In the genomic region with DNA sequence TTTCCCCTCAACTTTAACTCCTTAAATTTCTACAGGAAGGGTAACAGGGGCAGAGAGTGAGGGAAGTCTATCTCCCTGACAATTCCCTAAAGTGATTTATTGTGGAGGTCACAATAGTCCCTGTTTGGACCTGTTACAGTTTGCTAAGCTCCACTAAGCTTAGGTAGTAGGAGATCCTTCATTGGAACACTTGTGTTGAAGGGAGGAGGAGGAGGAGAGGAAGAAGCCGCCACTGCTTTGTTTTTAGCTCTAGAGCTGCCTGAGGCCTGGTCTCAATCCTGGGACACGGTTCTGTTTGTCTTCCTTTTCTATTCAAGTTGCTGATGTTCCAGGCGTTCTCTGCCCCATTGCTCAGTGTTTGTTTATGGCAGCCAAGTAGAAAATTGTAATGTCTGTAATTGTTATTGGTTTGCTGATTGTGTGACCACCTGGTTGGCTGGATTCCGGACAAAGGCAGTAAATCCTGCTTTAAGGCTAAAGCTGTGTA, we compare ENCODE assay signal across 15 cellular contexts. TPM values are rescaled to one million over a fixed set of nuclear protein-coding genes. Genes with fewer than 3 reads are reported as not detected.
DNase-seq lines count a peak whose midpoint lies in the region; FAIRE-seq and TF ChIP-seq lines count a peak whose summit lies in the region.
"Had no signal": no experiment of that assay in that cellular context is flagged by ENCODE, and none has a peak within 500 bp of the region (broad histone marks: within the 10 kb centered on the region; RNA-seq: fewer than 3 reads in every experiment).

No MANE protein-coding gene starts in this region.

- H3K79me2 ChIP-seq in endothelial cell of umbilical vein (ENCODE audit: control insufficient read depth, insufficient read depth, low read length): no peaks in the 10 kb centered on the region

- TF ChIP-seq CTCF in endothelial cell of umbilical vein (IDR thresholded peaks at IDR 0.05; ENCODE audit: extremely low read depth in 1 of 2, insufficient read depth in 1 of 2, low read depth in 1 of 2, low read length in 2 of 2) (no peak), type B pancreatic cell (conservative IDR thresholded peaks at IDR 0.05) (no peak), Calu3 (IDR thresholded peaks at IDR 0.05; ENCODE audit: unreplicated experiment) (no peak), spleen (IDR thresholded peaks at IDR 0.05 in 8 of 11, conservative IDR thresholded peaks at IDR 0.05 in 3 of 11) (no peak)

- 81 to 93% (median 91%) methylated on average over 4 of the region's 4 CpGs for WGBS in spleen, 5 donors

- no peak overlapping the region for H3K9ac ChIP-seq in endothelial cell of umbilical vein (replicated peaks; ENCODE audit: extremely low read depth, insufficient read depth, low read length)

- H3K4me3 ChIP-seq in endothelial cell of umbilical vein (replicated peaks in 1 of 3; ENCODE audit: insufficient read depth in 1 of 3, low read depth in 1 of 3, low read length in 3 of 3): no peak overlapping the region
- no peak overlapping the region for H3K4me3 ChIP-seq in spleen
- H3K4me3 ChIP-seq: ascending aorta, left lung had no signal

- H3K27me3 Mint-ChIP-seq in type B pancreatic cell: no peaks in the 10 kb centered on the region
- H3K27me3 Mint-ChIP-seq in activated T-helper 1 cell treated with anti-CD3 and anti-CD28 coated beads, Interleukin-12 subunit alpha, Interleukin-12 subunit beta, Interleukin-2, Interleukin-4 antibody, amounts not matched to agents 30 ng/mL and 10 ng/mL and 1 ng/mL, durations not matched to agents 14 hours and 24 hours and 36 hours (ENCODE audit: insufficient read depth): peaks cover 2% of the 10 kb centered on the region
- no peaks in the 10 kb centered on the region for H3K27me3 Mint-ChIP-seq in Calu3 (ENCODE audit: unreplicated experiment)

- CTCF ChIA-PET in endothelial cell of umbilical vein (lab: Charles Lee): interaction anchor here (1.9 kb wide), 1 partner anchor 131 kb away, joined by 5 read pairs; no protein-coding TSS in a partner anchor
- CTCF ChIA-PET in Calu3 (lab: Charles Lee): no interaction called here

- H3K4me2 ChIP-seq in endothelial cell of umbilical vein (ENCODE audit: insufficient read depth, low read length): no peak overlapping the region

- no peak overlapping the region for H3K4me3 Mint-ChIP-seq in type B pancreatic cell
- H3K4me3 Mint-ChIP-seq in activated T-helper 1 cell treated with anti-CD3 and anti-CD28 coated beads, Interleukin-12 subunit alpha, Interleukin-12 subunit beta, Interleukin-2, Interleukin-4 antibody, amounts not matched to agents 30 ng/mL and 10 ng/mL and 1 ng/mL, durations not matched to agents 14 hours and 24 hours and 36 hours: no peak overlapping the region
- no peak overlapping the region for H3K4me3 Mint-ChIP-seq in Calu3 (ENCODE audit: low read depth, unreplicated experiment)
- H3K4me3 Mint-ChIP-seq: activated T-cell treated with anti-CD3 and anti-CD28 coated beads, Interleukin-2, amount 50 U/mL, for 72 hours had no signal

- FAIRE-seq in endothelial cell of umbilical vein (lab: Jason Lieb, UNC): no peak

- BruUV-seq in endothelial cell of umbilical vein (replicated peaks; lab: Mats Ljungman, UMichigan) (no TSS peak), Calu3 (replicated peaks; lab: Mats Ljungman, UMichigan) (no TSS peak)

- dilution Hi-C loops in endothelial cell of umbilical vein (cut with MboI; ENCODE audit: extremely low pct_ligation_motif_present, low sequenced_read_pairs): no loop called here

- H3K4me1 Mint-ChIP-seq in type B pancreatic cell (ENCODE audit: unreplicated experiment) (peaks cover 39% of the 10 kb centered on the region), Calu3 (ENCODE audit: low read depth, unreplicated experiment) (no peaks in the 10 kb centered on the region)
- H3K4me1 Mint-ChIP-seq in activated T-helper 1 cell treated with anti-CD3 and anti-CD28 coated beads, Interleukin-12 subunit alpha, Interleukin-12 subunit beta, Interleukin-2, Interleukin-4 antibody, amounts not matched to agents 30 ng/mL and 10 ng/mL and 1 ng/mL, durations not matched to agents 14 hours and 24 hours and 36 hours (ENCODE audit: low read depth): peaks cover 8% of the 10 kb centered on the region

- H2AFZ ChIP-seq in endothelial cell of umbilical vein (ENCODE audit: low read depth, low read length): no peak overlapping the region

- H3K4me1 ChIP-seq in endothelial cell of umbilical vein (ENCODE audit: control insufficient read depth, extremely low read depth, insufficient read depth, low read length) (no peaks in the 10 kb centered on the region), spleen (peaks cover 0 to 12% (median 10%) of the 10 kb centered on the region in 6 donors)

- H3K36me3 ChIP-seq in endothelial cell of umbilical vein (ENCODE audit: control insufficient read depth in 2 of 2, extremely low read depth in 1 of 2, insufficient read depth in 2 of 2, low read length in 2 of 2): no peaks in the 10 kb centered on the region
- H3K36me3 ChIP-seq in spleen: no peaks in the 10 kb centered on the region
- H3K36me3 ChIP-seq: ascending aorta, left lung had no signal

- POLR2A ChIA-PET in endothelial cell of umbilical vein (lab: Charles Lee): no interaction called here

- TF ChIP-seq POLR2A in endothelial cell of umbilical vein (IDR thresholded peaks at IDR 0.05; ENCODE audit: low read depth, low read length) (no peak), spleen (IDR thresholded peaks at IDR 0.05) (no peak)

- peak; percentile 17 to 27 for DNase-seq in SHP77 (lab: John Stamatoyannopoulos, UW)
- no peak for DNase-seq in SHP77 treated with DMSO at 0.1 percent for 48 hours (lab: John Stamatoyannopoulos, UW)
- DNase-seq in NCI-H345 (lab: John Stamatoyannopoulos, UW): peak; percentile 74
- DNase-seq in endothelial cell of umbilical vein (ENCODE audit: low read depth, low spot score): peak; percentile 40
- no peak for DNase-seq in type B pancreatic cell (ENCODE audit: extremely low spot score, unreplicated experiment)
- DNase-seq in activated T-helper 1 cell treated with anti-CD3 and anti-CD28 coated beads, Interleukin-12 subunit alpha, Interleukin-12 subunit beta, Interleukin-2, Interleukin-4 antibody, amounts not matched to agents 30 ng/mL and 10 ng/mL and 1 ng/mL, durations not matched to agents 14 hours and 24 hours and 36 hours (ENCODE audit: low spot score): no peak
- no peak for DNase-seq in Calu3
- DNase-seq in spleen: no peak
- DNase-seq: activated CD4-positive, alpha-beta T cell treated with anti-CD3 and anti-CD28 coated beads for 4 hours; activated T-cell treated with anti-CD3 and anti-CD28 coated beads, Interleukin-2, amount 50 U/mL, for 72 hours; effector CD8-positive, alpha-beta T cell; left lung; SW 1271; trophoblast cell had no signal

- H3K27ac Mint-ChIP-seq in type B pancreatic cell (peak overlapping the region; percentile 30), Calu3 (ENCODE audit: unreplicated experiment) (no peak overlapping the region)
- H3K27ac Mint-ChIP-seq in activated T-helper 1 cell treated with anti-CD3 and anti-CD28 coated beads, Interleukin-12 subunit alpha, Interleukin-12 subunit beta, Interleukin-2, Interleukin-4 antibody, amounts not matched to agents 30 ng/mL and 10 ng/mL and 1 ng/mL, durations not matched to agents 14 hours and 24 hours and 36 hours: no peak overlapping the region
- H3K27ac Mint-ChIP-seq: activated T-cell treated with anti-CD3 and anti-CD28 coated beads, Interleukin-2, amount 50 U/mL, for 72 hours had no signal

- H3K9me3 ChIP-seq in endothelial cell of umbilical vein (replicated peaks; ENCODE audit: control insufficient read depth, insufficient read depth, low read length) (no peaks in the 10 kb centered on the region), spleen (no peaks in the 10 kb centered on the region)
- H3K9me3 ChIP-seq: ascending aorta, left lung had no signal

- no peaks in the 10 kb centered on the region for H4K20me1 ChIP-seq in endothelial cell of umbilical vein (replicated peaks; ENCODE audit: control insufficient read depth, extremely low read depth, insufficient read depth, low read length)

- peaks cover 4% of the 10 kb centered on the region for H3K9me3 Mint-ChIP-seq in type B pancreatic cell
- H3K9me3 Mint-ChIP-seq in activated T-helper 1 cell treated with anti-CD3 and anti-CD28 coated beads, Interleukin-12 subunit alpha, Interleukin-12 subunit beta, Interleukin-2, Interleukin-4 antibody, amounts not matched to agents 30 ng/mL and 10 ng/mL and 1 ng/mL, durations not matched to agents 14 hours and 24 hours and 36 hours: no peaks in the 10 kb centered on the region
- no peaks in the 10 kb centered on the region for H3K9me3 Mint-ChIP-seq in Calu3 (ENCODE audit: low read depth, unreplicated experiment)
- H3K9me3 Mint-ChIP-seq: activated T-cell treated with anti-CD3 and anti-CD28 coated beads, Interleukin-2, amount 50 U/mL, for 72 hours had no signal

- intact Hi-C loops in endothelial cell of umbilical vein (cut with micrococcal nuclease): no loop called here
- intact Hi-C loops in activated T-helper 1 cell treated with anti-CD3 and anti-CD28 coated beads, Interleukin-12 subunit alpha, Interleukin-12 subunit beta, Interleukin-2, Interleukin-4 antibody, amounts not matched to agents 30 ng/mL and 10 ng/mL and 1 ng/mL, durations not matched to agents 14 hours and 24 hours and 36 hours (cut with micrococcal nuclease): no loop called here
- intact Hi-C loops in Calu3 (cut with micrococcal nuclease; ENCODE audit: unreplicated experiment): no loop called here
- intact Hi-C loops in spleen (cut with DNase I; ENCODE audit: low total_unique reads): no loop called here

- H3K27ac ChIP-seq in endothelial cell of umbilical vein (ENCODE audit: insufficient read depth, low read depth, low read length) (no peak overlapping the region), spleen (no peak overlapping the region)
- H3K27ac ChIP-seq: ascending aorta, left lung had no signal

- no peaks in the 10 kb centered on the region for H3K36me3 Mint-ChIP-seq in type B pancreatic cell
- peaks cover 2% of the 10 kb centered on the region for H3K36me3 Mint-ChIP-seq in activated T-helper 1 cell treated with anti-CD3 and anti-CD28 coated beads, Interleukin-12 subunit alpha, Interleukin-12 subunit beta, Interleukin-2, Interleukin-4 antibody, amounts not matched to agents 30 ng/mL and 10 ng/mL and 1 ng/mL, durations not matched to agents 14 hours and 24 hours and 36 hours (ENCODE audit: low read depth)
- no peaks in the 10 kb centered on the region for H3K36me3 Mint-ChIP-seq in Calu3 (ENCODE audit: insufficient read depth, unreplicated experiment)

- H3K9me1 ChIP-seq in endothelial cell of umbilical vein (replicated peaks; ENCODE audit: control insufficient read depth, extremely low read depth, insufficient read depth, low read length): no peaks in the 10 kb centered on the region

- H3K27me3 ChIP-seq in endothelial cell of umbilical vein (ENCODE audit: control insufficient read depth in 2 of 2, insufficient read depth in 2 of 2, low read length in 2 of 2) (no peaks in the 10 kb centered on the region), spleen (replicated peaks in 1 of 7) (peaks cover 0 to 12% (median 0%) of the 10 kb centered on the region in 7 donors)
- H3K27me3 ChIP-seq: ascending aorta, left lung had no signal

RNA-seq across cellular contexts. Expression of gene HES1, which starts 48.4 kb away (rescaled TPM):
- total RNA-seq in endothelial cell of umbilical vein (42.0 and 60.5 TPM in 2 replicates), type B pancreatic cell (ENCODE audit: low replicate concordance) (100 and 180 TPM in 2 replicates), Calu3 (2022) (141 and 160 TPM in 2 replicates), spleen (10 to 100 TPM; 38.2 to 59.6 (median 40.3) TPM)
- polyA plus RNA-seq in endothelial cell of umbilical vein (107 and 210 TPM in 2 replicates), spleen (10 to 100 TPM; 17.7 to 19.7 (median 19.6) TPM)
- polyA plus RNA-seq in endothelial cell of umbilical vein (2011; cell fraction: cytosol; rRNA removed): 174 and 181 TPM in 2 replicates
- polyA plus RNA-seq in endothelial cell of umbilical vein (2011; cell fraction: nucleus; rRNA removed): 490 and 585 TPM in 2 replicates
- 113 and 202 TPM in 2 replicates for polyA plus RNA-seq in endothelial cell of umbilical vein (2012)
- 33.7 and 77.6 TPM in 2 replicates for polyA minus RNA-seq in endothelial cell of umbilical vein
- 16.0 TPM for polyA minus RNA-seq in endothelial cell of umbilical vein (2011; cell fraction: cytosol; rRNA and poly(A)+ RNA removed)
- polyA minus RNA-seq in endothelial cell of umbilical vein (2011; cell fraction: nucleus; rRNA and poly(A)+ RNA removed): 291 and 514 TPM in 2 replicates
- total RNA-seq in activated T-helper 1 cell treated with anti-CD3 and anti-CD28 coated beads, Interleukin-12 subunit alpha, Interleukin-12 subunit beta, Interleukin-2, Interleukin-4 antibody, amounts not matched to agents 30 ng/mL and 10 ng/mL and 1 ng/mL, durations not matched to agents 14 hours and 24 hours and 36 hours: 2.5 and 2.6 TPM in 2 replicates

Comparison
In these comparisons a context has a peak if more than half of its experiments do, and no peak if none do; other contexts are left out.
1. DNase-seq: peak in SHP77 (2 of 2), NCI-H345 (single experiment) and endothelial cell of umbilical vein (single experiment); none in SHP77 treated with DMSO at 0.1 percent for 48 hours (single experiment), type B pancreatic cell (single experiment), activated T-helper 1 cell treated with anti-CD3 and anti-CD28 coated beads, Interleukin-12 subunit alpha, Interleukin-12 subunit beta, Interleukin-2, Interleukin-4 antibody, amounts not matched to agents 30 ng/mL and 10 ng/mL and 1 ng/mL, durations not matched to agents 14 hours and 24 hours and 36 hours (single experiment), Calu3 (single experiment) and spleen (single experiment).
2. RNA of gene HES1, which starts 48.4 kb away (total RNA-seq): 141 to 160 TPM in Calu3, 100 to 180 TPM in type B pancreatic cell, 42.0 to 60.5 TPM in endothelial cell of umbilical vein and 38.2 to 59.6 TPM in spleen; 2.5 to 2.6 TPM in activated T-helper 1 cell treated with anti-CD3 and anti-CD28 coated beads, Interleukin-12 subunit alpha, Interleukin-12 subunit beta, Interleukin-2, Interleukin-4 antibody, amounts not matched to agents 30 ng/mL and 10 ng/mL and 1 ng/mL, durations not matched to agents 14 hours and 24 hours and 36 hours; every median in the first group is over 10 times any median in the second.